ENCODE assay signal across 8 cellular contexts in genomic region chr16:50747206-50747956, GRCh38. TPM values are rescaled to one million over a fixed set of nuclear protein-coding genes. Genes with fewer than 3 reads are reported as not detected.
A peak's percentile ranks its signal among the peaks of the same experiment; 100 is the strongest.
DNase-seq lines count a peak whose midpoint lies in the region; ATAC-seq and TF ChIP-seq lines count a peak whose summit lies in the region.

No MANE protein-coding gene starts in this region.

- H3K27me3 ChIP-seq in testis: no peaks in the 10 kb centered on the region

- TF ChIP-seq CTCF in astrocyte of the spinal cord (IDR thresholded peaks at IDR 0.05; ENCODE audit: low read depth, low read length) (peak; percentile 14), testis (IDR thresholded peaks at IDR 0.05) (no peak)

- intact Hi-C loops in testis (cut with DNase I; ENCODE audit: low total_unique reads): no loop called here

- in situ Hi-C loops in astrocyte of the spinal cord (cut with HindIII; ENCODE audit: low sequenced_read_pairs): no loop called here

- ATAC-seq in GM21737 (IDR thresholded peaks at IDR 0.05; ENCODE audit: unreplicated experiment) (peak; percentile 44), HG03457 (IDR thresholded peaks at IDR 0.05; ENCODE audit: unreplicated experiment) (no peak)

- no peak overlapping the region for H3K27ac ChIP-seq in testis

- DNase-seq in NCI-H2171 treated with DMSO at 0.1 percent for 48 hours (lab: John Stamatoyannopoulos, UW) (peak; percentile 66), NCI-H2171 (lab: John Stamatoyannopoulos, UW) (no peak), NCI-H2107 treated with DMSO at 0.1 percent for 48 hours (lab: John Stamatoyannopoulos, UW; ENCODE audit: unreplicated experiment) (peak; percentile 81), astrocyte of the spinal cord (ENCODE audit: low read depth, low spot score) (no peak), lung microvascular endothelial cell (ENCODE audit: low read depth in 2 of 2) (peak; percentile 8 to 52), testis (no peak)

- no peaks in the 10 kb centered on the region for H3K4me1 ChIP-seq in testis

- 71 to 72% methylated on average over 7 of the region's 7 CpGs for WGBS in testis, 2 donors

- no peaks in the 10 kb centered on the region for H3K36me3 ChIP-seq in testis (ENCODE audit: low read depth, missing control alignments)

- no peaks in the 10 kb centered on the region for H3K9me3 ChIP-seq in testis

- H3K4me3 ChIP-seq in astrocyte of the spinal cord (ENCODE audit: low read depth, low read length) (no peak overlapping the region), testis (no peak overlapping the region)

- no peak for TF ChIP-seq POLR2A in testis (IDR thresholded peaks at IDR 0.05)

RNA-seq across cellular contexts. Expression of gene CYLD, which starts 5.5 kb away (rescaled TPM):
- total RNA-seq in lung microvascular endothelial cell: 22.0 and 32.1 TPM in 2 replicates
- total RNA-seq in testis: 10 to 100 TPM; 37.4 to 48.4 TPM
- 89.3 TPM for polyA plus RNA-seq in testis (ENCODE audit: insufficient read depth, low read depth, low replicate concordance)

RNA-seq across cellular contexts. Expression of gene NOD2, which starts 54.0 kb away (rescaled TPM):
- total RNA-seq in lung microvascular endothelial cell: 0.60 and 0.65 TPM in 2 replicates
- 1 to 10 TPM; 1.6 to 4.1 TPM for total RNA-seq in testis
- polyA plus RNA-seq in testis (ENCODE audit: insufficient read depth, low read depth, low replicate concordance): 1.7 TPM

Comparison
In these comparisons a context has a peak if more than half of its experiments do, and no peak if none do; other contexts are left out.
1. DNase-seq: peak in NCI-H2171 treated with DMSO at 0.1 percent for 48 hours (single experiment), NCI-H2107 treated with DMSO at 0.1 percent for 48 hours (single experiment) and lung microvascular endothelial cell (2 of 2); none in NCI-H2171 (single experiment), astrocyte of the spinal cord (single experiment) and testis (single experiment).